In genomic region chr6:36094786-36095496, GRCh38 we compare ENCODE assay signal across 8 cellular contexts.
A peak's percentile ranks its signal among the peaks of the same experiment; 100 is the strongest.
DNase-seq lines count a peak whose midpoint lies in the region; ATAC-seq and FAIRE-seq lines count a peak whose summit lies in the region.

No MANE protein-coding gene starts in this region.

- peak; percentile 15 for FAIRE-seq in endometrium (lab: Jason Lieb, UNC)

- peak; percentile 68 for ATAC-seq in HG03571 (IDR thresholded peaks at IDR 0.05; ENCODE audit: unreplicated experiment)
- no peak for ATAC-seq in HG03439 (IDR thresholded peaks at IDR 0.05; ENCODE audit: unreplicated experiment)

- peak; percentile 44 for DNase-seq in GF-D8 (lab: John Stamatoyannopoulos, UW)
- DNase-seq in NOMO-1 (lab: John Stamatoyannopoulos, UW; ENCODE audit: unreplicated experiment in 2 of 2), result peak; percentile 43 to 67
- peak; percentile 47 for DNase-seq in activated CD8-positive, alpha-beta memory T cell treated with anti-CD3 and anti-CD28 coated beads, Interleukin-2, amount 50 U/mL, for 1 hour (ENCODE audit: extremely low read depth)
- DNase-seq in midbrain (lab: John Stamatoyannopoulos, UW), result peak; percentile 88
- DNase-seq in stimulated activated CD8-positive, alpha-beta memory T cell treated with anti-CD3 and anti-CD28 coated beads, Interleukin-15, amount 100 ng/mL, for 24 hours (ENCODE audit: low read depth), result peak; percentile 79
